14 cellular contexts compared by ENCODE assay signal in the genomic region with DNA sequence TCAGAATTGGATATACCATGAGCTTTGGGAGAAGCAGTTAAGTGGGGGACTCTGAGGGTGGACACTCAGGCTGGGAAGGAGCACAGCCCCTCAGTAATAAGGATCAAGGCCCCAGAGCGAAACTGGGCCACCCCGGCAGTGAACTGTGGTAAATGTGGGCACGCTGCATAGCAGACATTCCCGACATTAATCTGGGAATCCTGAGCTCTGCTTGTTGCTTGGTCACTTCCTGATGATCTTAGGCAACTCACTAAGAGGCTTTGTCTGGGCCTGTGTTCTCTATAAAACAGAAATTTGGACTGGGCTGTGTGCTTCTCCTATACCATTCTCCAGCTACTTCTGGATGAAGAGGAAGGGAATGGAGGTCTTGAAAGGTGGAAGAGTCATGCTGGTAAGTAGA. TPM values are rescaled to one million over a fixed set of nuclear protein-coding genes. Genes with fewer than 3 reads are reported as not detected.
A peak's percentile ranks its signal among the peaks of the same experiment; 100 is the strongest.
DNase-seq lines count a peak whose midpoint lies in the region; ATAC-seq, FAIRE-seq and TF ChIP-seq lines count a peak whose summit lies in the region.
"Had no signal": no experiment of that assay in that cellular context is flagged by ENCODE, and none has a peak within 500 bp of the region (broad histone marks: within the 10 kb centered on the region; RNA-seq: fewer than 3 reads in every experiment).

No MANE protein-coding gene starts in this region.

- intact Hi-C loops in psoas muscle (cut with DNase I) = no loop called here

- peaks cover 48% of the 10 kb centered on the region for H3K4me1 ChIP-seq in SJCRH30
- H3K4me1 ChIP-seq in psoas muscle = peaks cover 35% of the 10 kb centered on the region
- H3K4me1 ChIP-seq: uterus had no signal

- DNase-seq in ELR (ENCODE audit: low read depth) (peak; percentile 87), SJCRH30 (peak; percentile 85), epithelial cell of proximal tubule (ENCODE audit: low read depth) (peak; percentile 54), psoas muscle (no peak), frontal cortex (ENCODE audit: low spot score in 2 of 2) (no peak), HT-29 (ENCODE audit: low spot score) (no peak), T-helper 2 cell (no peak)
- no peak for DNase-seq in stimulated activated CD8-positive, alpha-beta memory T cell treated with anti-CD3 and anti-CD28 coated beads, Interleukin-4, amount 100 ng/mL, for 48 hours
- DNase-seq: adrenal gland, DND-41, heart left ventricle, naive B cell, RPMI8226, uterus had no signal

- H3K4me3 ChIP-seq in SJCRH30 (no peak overlapping the region), epithelial cell of proximal tubule (ENCODE audit: low read depth, low read length) (no peak overlapping the region), psoas muscle (no peak overlapping the region)
- H3K4me3 ChIP-seq: adrenal gland, heart left ventricle, uterus had no signal

- H3K27ac ChIP-seq in SJCRH30 = peak overlapping the region; percentile 92
- H3K27ac ChIP-seq in psoas muscle = peak overlapping the region; percentile 48
- H3K27ac ChIP-seq: heart left ventricle, uterus had no signal

- 57 to 69% (median 66%) methylated on average over 4 of the region's 4 CpGs for WGBS in psoas muscle, 3 donors

- H3K27me3 ChIP-seq in SJCRH30 (no peaks in the 10 kb centered on the region), psoas muscle (ENCODE audit: insufficient read depth in 3 of 3, low read length in 2 of 3) (no peaks in the 10 kb centered on the region)
- H3K27me3 ChIP-seq: adrenal gland, heart left ventricle, uterus had no signal

- FAIRE-seq in frontal cortex (lab: Jason Lieb, UNC) = no peak

- H3K9me3 ChIP-seq in SJCRH30 (replicated peaks) (no peaks in the 10 kb centered on the region), psoas muscle (no peaks in the 10 kb centered on the region)
- H3K9me3 ChIP-seq: adrenal gland, heart left ventricle, uterus had no signal

- TF ChIP-seq CTCF in epithelial cell of proximal tubule (conservative IDR thresholded peaks at IDR 0.05; ENCODE audit: low read depth, low read length) = no peak
- no peak for TF ChIP-seq CTCF in psoas muscle (IDR thresholded peaks at IDR 0.05)

- peak in 1 of 4 donors; percentile 26 for ATAC-seq in psoas muscle
- ATAC-seq: heart left ventricle had no signal

- no peaks in the 10 kb centered on the region for H3K36me3 ChIP-seq in SJCRH30
- H3K36me3 ChIP-seq in psoas muscle (ENCODE audit: insufficient read depth in 1 of 2, low read depth in 1 of 2) = no peaks in the 10 kb centered on the region
- H3K36me3 ChIP-seq: adrenal gland, uterus had no signal

RNA-seq across cellular contexts. Expression of a gene that starts 4.8 kb away (rescaled TPM):
- 18.7 and 19.5 TPM in 2 replicates for total RNA-seq in SJCRH30 (2014; rRNA removed; shearing (Covaris generic))
- total RNA-seq in epithelial cell of proximal tubule (11.3 and 22.9 TPM in 2 replicates), psoas muscle (10 to 100 TPM; 13.3 to 21.4 (median 16.8) TPM), frontal cortex (20.4 TPM)
- polyA plus RNA-seq in psoas muscle = 10 to 100 TPM in 1 of 3 donors, 1 to 10 TPM in 2; 5.4 to 18.2 (median 8.8) TPM
- 35.0 and 35.8 TPM in 2 replicates for total RNA-seq in HT-29 (2014; rRNA removed; shearing (Covaris generic))

RNA-seq across cellular contexts. Expression of a gene that starts 12.6 kb away (rescaled TPM):
- 19.6 and 21.6 TPM in 2 replicates for total RNA-seq in SJCRH30 (2014; rRNA removed; shearing (Covaris generic))
- total RNA-seq in epithelial cell of proximal tubule (14.3 and 21.2 TPM in 2 replicates), psoas muscle (10 to 100 TPM; 14.8 to 19.4 (median 15.5) TPM), frontal cortex (29.8 TPM)
- 10 to 100 TPM; 13.2 to 24.6 (median 14.3) TPM for polyA plus RNA-seq in psoas muscle
- total RNA-seq in HT-29 (2014; rRNA removed; shearing (Covaris generic)) = 6.7 and 7.7 TPM in 2 replicates

Comparison
In these comparisons a context has a peak if more than half of its experiments do, and no peak if none do; other contexts are left out.
1. DNase-seq: peak in ELR (single experiment), SJCRH30 (2 of 2) and epithelial cell of proximal tubule (single experiment); none in psoas muscle (0 of 2), frontal cortex (0 of 2), stimulated activated CD8-positive, alpha-beta memory T cell treated with anti-CD3 and anti-CD28 coated beads, Interleukin-4, amount 100 ng/mL, for 48 hours (single experiment), HT-29 (single experiment) and T-helper 2 cell (0 of 5).